ENCODE assay signal across 16 cellular contexts in genomic region chr12:28936221-28936620, GRCh38.
"Had no signal": no experiment of that assay in that cellular context is flagged by ENCODE, and none has a peak within 500 bp of the region (broad histone marks: within the 10 kb centered on the region; RNA-seq: fewer than 3 reads in every experiment).

No MANE protein-coding gene starts in this region.

- DNase-seq: activated CD4-positive, alpha-beta memory T cell treated with anti-CD3 and anti-CD28 coated beads for 36 hours; activated gamma-delta T cell; activated T-cell treated with anti-CD3 and anti-CD28 coated beads, Interleukin-2, amount 50 U/mL, for 4 hours; body of pancreas; effector CD8-positive, alpha-beta T cell; immature natural killer cell; left cardiac atrium; lower lobe of right lung; psoas muscle; stimulated activated CD4-positive, alpha-beta T cell treated with anti-CD3 and anti-CD28 coated beads, Interleukin-1b, Interleukin-23, amount 100 ng/mL, for 48 hours; stimulated activated naive CD8-positive, alpha-beta T cell treated with anti-CD3 and anti-CD28 coated beads, Interleukin-15, amount 100 ng/mL, for 72 hours; testis; upper lobe of right lung had no signal

- ATAC-seq: activated CD4-positive, CD25-positive, alpha-beta regulatory T cell treated with anti-CD3 and anti-CD28 coated beads, Interleukin-2, amount 50 U/mL, for 24 hours; activated naive CD4-positive, alpha-beta T cell treated with anti-CD3 and anti-CD28 coated beads, Interleukin-2, amount 50 U/mL, for 72 hours; activated T-cell treated with anti-CD3 and anti-CD28 coated beads, Interleukin-2, amount 50 U/mL, for 4 hours; body of pancreas; foreskin keratinocyte; left cardiac atrium; lower lobe of right lung; psoas muscle; stimulated activated naive CD8-positive, alpha-beta T cell treated with anti-CD3 and anti-CD28 coated beads, Interleukin-15, amount 100 ng/mL, for 72 hours; upper lobe of right lung had no signal
